In the genomic region with DNA sequence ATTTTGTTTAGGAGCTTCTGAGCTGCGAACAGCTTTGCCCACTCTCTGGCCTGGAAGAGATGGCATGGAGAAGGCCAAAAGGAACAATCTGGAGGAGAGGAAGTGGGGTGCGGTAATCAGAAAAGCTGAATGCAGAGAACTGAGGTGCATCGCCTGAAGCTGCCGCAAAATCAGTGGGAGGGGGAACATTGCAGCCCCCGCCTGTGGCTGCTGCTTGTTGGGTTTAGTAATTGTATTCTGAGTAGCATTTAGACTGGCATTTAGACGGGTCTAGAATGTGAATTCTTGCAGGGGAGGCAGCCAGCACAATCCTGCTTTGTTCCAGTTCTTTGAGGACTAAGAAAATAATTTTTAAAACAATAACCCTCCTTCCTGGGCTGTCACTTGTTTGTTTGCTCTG, we compare ENCODE assay signal across 17 cellular contexts. TPM values are rescaled to one million over a fixed set of nuclear protein-coding genes. Genes with fewer than 3 reads are reported as not detected.
A peak's percentile ranks its signal among the peaks of the same experiment; 100 is the strongest.
DNase-seq lines count a peak whose midpoint lies in the region; ATAC-seq and TF ChIP-seq lines count a peak whose summit lies in the region.
"Had no signal": no experiment of that assay in that cellular context is flagged by ENCODE, and none has a peak within 500 bp of the region (broad histone marks: within the 10 kb centered on the region; RNA-seq: fewer than 3 reads in every experiment).

No MANE protein-coding gene starts in this region.

- H3K27me3 Mint-ChIP-seq in glutamatergic neuron (ENCODE audit: unreplicated experiment) = peaks cover 7% of the 10 kb centered on the region

- peak overlapping the region; percentile 33 for H3K4me3 Mint-ChIP-seq in glutamatergic neuron (ENCODE audit: unreplicated experiment)
- H3K4me3 Mint-ChIP-seq: B cell; CD8-positive, alpha-beta T cell; GM23338 had no signal

- H3K36me3 ChIP-seq in psoas muscle (ENCODE audit: insufficient read depth in 1 of 2, low read depth in 1 of 2) = no peaks in the 10 kb centered on the region
- no peaks in the 10 kb centered on the region for H3K36me3 ChIP-seq in uterus
- H3K36me3 ChIP-seq: BLaER1 treated with 17β-estradiol and CSF1 and Interleukin-3, amounts not matched to agents 10 nM and 100 nM had no signal

- H3K9me3 Mint-ChIP-seq in glutamatergic neuron (ENCODE audit: unreplicated experiment) = peaks cover 8% of the 10 kb centered on the region
- H3K9me3 Mint-ChIP-seq: CD8-positive, alpha-beta T cell; GM23338 had no signal

- TF ChIP-seq POLR2A in uterus (IDR thresholded peaks at IDR 0.05) = no peak

- H3K27ac Mint-ChIP-seq in glutamatergic neuron (ENCODE audit: unreplicated experiment) = no peak overlapping the region
- H3K27ac Mint-ChIP-seq: B cell; CD8-positive, alpha-beta T cell; GM23338 had no signal

- peaks cover 53% of the 10 kb centered on the region for H3K4me1 Mint-ChIP-seq in glutamatergic neuron (ENCODE audit: low read depth, unreplicated experiment)
- H3K4me1 Mint-ChIP-seq: B cell had no signal

- peak; percentile 41 for ATAC-seq in sciatic nerve
- ATAC-seq in psoas muscle = no peak
- ATAC-seq: CD8-positive, alpha-beta T cell; GM12878 had no signal

- H3K4me3 ChIP-seq in psoas muscle (no peak overlapping the region), uterus (no peak overlapping the region)
- H3K4me3 ChIP-seq: BLaER1 treated with 17β-estradiol and CSF1 and Interleukin-3, amounts not matched to agents 10 nM and 100 nM; GM12878; GM23338 had no signal

- H3K9me3 ChIP-seq in psoas muscle (no peaks in the 10 kb centered on the region), uterus (no peaks in the 10 kb centered on the region)
- H3K9me3 ChIP-seq: BLaER1 treated with 17β-estradiol and CSF1 and Interleukin-3, amounts not matched to agents 10 nM and 100 nM had no signal

- TF ChIP-seq CTCF in glutamatergic neuron (IDR thresholded peaks at IDR 0.05; ENCODE audit: partially characterized antibody, unreplicated experiment) = no peak
- no peak for TF ChIP-seq CTCF in psoas muscle (IDR thresholded peaks at IDR 0.05)
- no peak for TF ChIP-seq CTCF in uterus (IDR thresholded peaks at IDR 0.05)

- intact Hi-C loops in sciatic nerve (cut with DNase I) = no loop called here
- intact Hi-C loops in psoas muscle (cut with DNase I) = no loop called here
- intact Hi-C loops in uterus (cut with DNase I; ENCODE audit: low total_unique reads) = no loop called here

- 84 to 90% (median 86%) methylated on average over 6 of the region's 6 CpGs for WGBS in psoas muscle, 3 donors

- H3K27ac ChIP-seq in cingulate gyrus (ENCODE audit: low read depth, low read length) (peak overlapping the region; percentile 25), psoas muscle (no peak overlapping the region), uterus (no peak overlapping the region)
- H3K27ac ChIP-seq: BLaER1 treated with 17β-estradiol and CSF1 and Interleukin-3, amounts not matched to agents 10 nM and 100 nM had no signal

- no peaks in the 10 kb centered on the region for H3K4me1 ChIP-seq in psoas muscle
- no peaks in the 10 kb centered on the region for H3K4me1 ChIP-seq in uterus

- DNase-seq in glutamatergic neuron (no peak), sciatic nerve (ENCODE audit: low spot score) (no peak), DMS53 (lab: John Stamatoyannopoulos, UW) (no peak), psoas muscle (no peak), uterus (no peak)
- DNase-seq: Calu3; CD8-positive, alpha-beta T cell; DND-41; EL; HCEC 1CT had no signal

- no peaks in the 10 kb centered on the region for H3K36me3 Mint-ChIP-seq in glutamatergic neuron (ENCODE audit: unreplicated experiment)
- H3K36me3 Mint-ChIP-seq: CD8-positive, alpha-beta T cell had no signal

- H3K27me3 ChIP-seq in psoas muscle (ENCODE audit: insufficient read depth in 3 of 3, low read length in 2 of 3) (peaks cover 0 to 19% (median 3%) of the 10 kb centered on the region in 3 donors), uterus (no peaks in the 10 kb centered on the region)
- H3K27me3 ChIP-seq: BLaER1 treated with 17β-estradiol and CSF1 and Interleukin-3, amounts not matched to agents 10 nM and 100 nM had no signal

RNA-seq across cellular contexts. Expression of gene NFASC, which starts 25.4 kb away (rescaled TPM):
- total RNA-seq in glutamatergic neuron (ENCODE audit: unreplicated experiment) (301 TPM), sciatic nerve (140 TPM), psoas muscle (1 to 10 TPM in 3 of 4 donors, under 1 TPM in 1; 0.90 to 7.5 (median 1.9) TPM), uterus (10 to 100 TPM in 3 of 4 donors, 1 to 10 TPM in 1; 7.9 to 68.7 (median 32.7) TPM)
- under 1 TPM; 0.46 to 0.75 (median 0.73) TPM for polyA plus RNA-seq in psoas muscle
- total RNA-seq: Calu3; CD8-positive, alpha-beta T cell; G401; HT-29 had no signal
